Comparison of ENCODE assay signal across 8 cellular contexts in the genomic region with DNA sequence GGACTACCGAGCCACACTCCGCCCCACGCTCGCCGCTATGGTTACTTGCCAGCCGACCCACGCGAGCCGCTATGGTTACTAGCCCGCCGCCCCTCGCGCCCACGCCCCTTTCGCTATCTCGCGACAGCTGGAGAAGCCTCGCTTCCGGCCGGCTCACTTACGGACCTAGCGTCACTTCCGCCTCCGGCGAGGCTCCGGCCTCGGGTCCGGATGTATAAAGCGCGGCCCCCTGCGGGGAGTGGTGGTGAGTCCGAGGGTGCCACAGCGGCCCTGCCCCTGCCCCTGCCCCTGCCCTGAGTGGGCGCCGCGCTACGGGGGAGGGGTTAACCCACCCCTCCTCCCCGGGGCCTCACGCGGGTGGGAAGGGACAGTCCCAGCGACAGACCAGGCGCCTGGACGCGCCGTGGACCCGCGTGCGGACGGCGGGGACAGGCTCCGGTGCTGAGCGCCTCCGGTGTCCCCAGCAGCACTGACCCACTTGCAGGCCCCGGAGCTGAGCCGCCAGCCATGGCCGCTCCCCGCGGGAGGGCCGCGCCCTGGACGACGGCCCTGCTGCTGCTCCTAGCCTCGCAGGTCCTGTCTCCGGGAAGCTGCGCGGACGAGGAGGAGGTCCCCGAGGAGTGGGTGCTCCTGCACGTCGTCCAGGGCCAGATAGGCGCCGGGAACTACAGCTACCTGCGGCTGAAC. TPM values are rescaled to one million over a fixed set of nuclear protein-coding genes. Genes with fewer than 3 reads are reported as not detected.
DNase-seq lines count a peak whose midpoint lies in the region; ATAC-seq and TF ChIP-seq lines count a peak whose summit lies in the region.

A gene (plus strand): TSS at position 174 of the 687 bp plus-strand sequence. CDS start 334 bp downstream, at position 508.
A gene (minus strand): TSS at position 77 of the 687 bp plus-strand sequence. CDS start 13,024 bp downstream, outside the sequence.

- H3K27ac Mint-ChIP-seq in activated CD4-positive, alpha-beta T cell treated with anti-CD3 and anti-CD28 coated beads, Interleukin-2, amount 10 ng/mL, durations not matched to agents 24 days and 14 days = peak within 1 kb of the TSS; percentile 89

- H3K4me3 ChIP-seq in BJ (ENCODE audit: low read depth, low read length) (peak within 1 kb of the TSS; percentile 83), coronary artery (peak within 1 kb of the TSS; percentile 95)

- H3K9me3 Mint-ChIP-seq in activated CD4-positive, alpha-beta T cell treated with anti-CD3 and anti-CD28 coated beads, Interleukin-2, amount 10 ng/mL, durations not matched to agents 24 days and 14 days = no peaks in the 10 kb centered on the region

- intact Hi-C loops in activated CD4-positive, alpha-beta T cell treated with anti-CD3 and anti-CD28 coated beads, Interleukin-2, amount 10 ng/mL, durations not matched to agents 24 days and 14 days (cut with micrococcal nuclease) = loop anchor here (1.0 to 5.0 kb wide), 7 partner anchors 21 to 880 kb away; a partner anchor contains a TSS

- peak; percentile 93 for ATAC-seq in HG03460 (IDR thresholded peaks at IDR 0.05; ENCODE audit: unreplicated experiment)

- H3K4me3 Mint-ChIP-seq in activated CD4-positive, alpha-beta T cell treated with anti-CD3 and anti-CD28 coated beads, Interleukin-2, amount 10 ng/mL, durations not matched to agents 24 days and 14 days = peak within 1 kb of the TSS; percentile 94

- CTCF ChIA-PET in BJ (lab: Yijun Ruan, JAX) = interaction anchor here (1.3 kb wide), 1 partner anchor 89 kb away, joined by 3 read pairs; no protein-coding TSS in a partner anchor

- TF ChIP-seq CTCF in BJ (IDR thresholded peaks at IDR 0.05; ENCODE audit: insufficient read depth, low read depth, low read length) (peak; percentile 13; the same call in 1 of the 2 replicates), coronary artery (IDR thresholded peaks at IDR 0.05) (no peak)

- H3K4me1 Mint-ChIP-seq in activated CD4-positive, alpha-beta T cell treated with anti-CD3 and anti-CD28 coated beads, Interleukin-2, amount 10 ng/mL, durations not matched to agents 24 days and 14 days = peaks cover 28% of the 10 kb centered on the region

- POLR2A ChIA-PET in BJ (lab: Charles Lee) = no interaction called here

- H3K36me3 ChIP-seq in BJ (ENCODE audit: control insufficient read depth, insufficient read depth, low read length) = 0 out of 2 replicates have a peak, but pooled peaks cover 1% of the 10 kb centered on the region

- H3K27me3 Mint-ChIP-seq in activated CD4-positive, alpha-beta T cell treated with anti-CD3 and anti-CD28 coated beads, Interleukin-2, amount 10 ng/mL, durations not matched to agents 24 days and 14 days = no peaks in the 10 kb centered on the region

- H3K27ac ChIP-seq in coronary artery = peak within 1 kb of the TSS; percentile 92 to 96

- DNase-seq in BJ (ENCODE audit: low read depth) = peak; percentile 69
- peak; percentile 82 for DNase-seq in GM19240 (ENCODE audit: insufficient read length, low spot score)
- peak; percentile 92 to 98 for DNase-seq in NCI-H526 (lab: John Stamatoyannopoulos, UW)
- DNase-seq in activated CD4-positive, alpha-beta T cell treated with anti-CD3 and anti-CD28 coated beads, Interleukin-2, amount 10 ng/mL, durations not matched to agents 24 days and 14 days = peak; percentile 99
- DNase-seq in coronary artery (ENCODE audit: low spot score) = peak; percentile 98
- DNase-seq in left kidney (ENCODE audit: low read depth, low spot score) = peak; percentile 99
- peak; percentile 98 to 99 for DNase-seq in stimulated activated CD4-positive, alpha-beta T cell treated with anti-CD3 and anti-CD28 coated beads, Interleukin-2, amount 100 ng/mL, for 24 hours

- H3K27me3 ChIP-seq in BJ (ENCODE audit: control insufficient read depth, insufficient read depth, low read length) = no peaks in the 10 kb centered on the region

- H3K36me3 Mint-ChIP-seq in activated CD4-positive, alpha-beta T cell treated with anti-CD3 and anti-CD28 coated beads, Interleukin-2, amount 10 ng/mL, durations not matched to agents 24 days and 14 days (ENCODE audit: low read depth) = peaks cover 26% of the 10 kb centered on the region

RNA-seq across cellular contexts. Expression of the first gene that starts in this region (rescaled TPM):
- polyA plus RNA-seq in BJ (2011; rRNA removed) = 13.2 and 21.4 TPM in 2 replicates
- 7.3 and 7.9 TPM in 2 replicates for polyA minus RNA-seq in BJ (2011; rRNA and poly(A)+ RNA removed)
- total RNA-seq in activated CD4-positive, alpha-beta T cell treated with anti-CD3 and anti-CD28 coated beads, Interleukin-2, amount 10 ng/mL, durations not matched to agents 24 days and 14 days = 23.2 and 23.8 TPM in 2 replicates

RNA-seq across cellular contexts. Expression of the second gene that starts in this region (rescaled TPM):
- 22.9 and 28.7 TPM in 2 replicates for polyA plus RNA-seq in BJ (2011; rRNA removed)
- polyA minus RNA-seq in BJ (2011; rRNA and poly(A)+ RNA removed) = 20.0 and 23.1 TPM in 2 replicates
- 29.0 and 33.3 TPM in 2 replicates for total RNA-seq in activated CD4-positive, alpha-beta T cell treated with anti-CD3 and anti-CD28 coated beads, Interleukin-2, amount 10 ng/mL, durations not matched to agents 24 days and 14 days

Comparison
In these comparisons a context has a peak if more than half of its experiments do, and no peak if none do; other contexts are left out.
1. Peak in every context shown above with its lines: DNase-seq, ATAC-seq, H3K4me3 ChIP-seq and H3K27ac ChIP-seq.